In the genomic region with DNA sequence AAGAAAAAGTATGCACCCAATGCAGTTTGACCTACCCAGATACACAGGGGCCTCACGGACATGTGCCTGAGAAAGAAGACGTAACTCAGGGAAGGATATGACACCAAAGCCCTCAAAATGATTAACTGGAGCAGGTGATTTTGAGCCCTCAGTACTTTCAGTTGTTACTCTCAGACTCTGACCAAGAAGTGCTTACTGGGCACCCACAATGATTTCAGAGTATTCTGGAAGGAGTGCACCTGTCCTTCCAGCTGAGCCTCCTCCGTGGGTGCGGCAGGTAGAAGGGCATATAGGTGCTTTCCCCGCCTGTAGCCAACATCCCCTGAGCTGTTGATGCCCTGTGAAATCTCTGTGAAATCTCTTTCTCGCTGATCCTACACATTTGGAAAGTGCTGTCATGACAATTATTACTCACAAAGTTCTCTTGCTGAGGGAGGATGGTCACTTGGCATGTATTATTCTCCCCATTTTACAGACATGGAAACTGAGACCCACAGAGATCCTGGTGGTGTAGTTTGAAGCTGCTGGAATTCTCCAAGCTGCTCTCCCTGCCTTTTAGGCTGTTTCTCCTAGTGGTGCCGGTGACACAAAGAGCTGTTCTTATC, we compare ENCODE assay signal across 8 cellular contexts.
A peak's percentile ranks its signal among the peaks of the same experiment; 100 is the strongest.
DNase-seq lines count a peak whose midpoint lies in the region; ATAC-seq and TF ChIP-seq lines count a peak whose summit lies in the region.

No MANE protein-coding gene starts in this region.

- intact Hi-C loops in activated T-helper 2 cell treated with anti-CD3 and anti-CD28 coated beads, Interferon-gamma antibody, Interleukin-2, Interleukin-4, amounts not matched to agents 10 μg/mL and 5 μg/mL and 100 μg/mL, durations not matched to agents 14 hours and 24 hours and 36 hours (cut with micrococcal nuclease): loop anchor here (1.0 to 2.0 kb wide), 8 partner anchors 12 to 153 kb away; no protein-coding TSS in a partner anchor
- intact Hi-C loops in transverse colon (cut with DNase I; ENCODE audit: low total_unique reads): loop anchor here (5.0 kb wide), 1 partner anchor 1628 kb away; no protein-coding TSS in a partner anchor

- no peaks in the 10 kb centered on the region for H3K9me3 Mint-ChIP-seq in activated T-helper 2 cell treated with anti-CD3 and anti-CD28 coated beads, Interferon-gamma antibody, Interleukin-2, Interleukin-4, amounts not matched to agents 10 μg/mL and 5 μg/mL and 100 μg/mL, durations not matched to agents 14 hours and 24 hours and 36 hours

- no peak overlapping the region for H3K27ac ChIP-seq in transverse colon

- H3K4me1 Mint-ChIP-seq in activated T-helper 2 cell treated with anti-CD3 and anti-CD28 coated beads, Interferon-gamma antibody, Interleukin-2, Interleukin-4, amounts not matched to agents 10 μg/mL and 5 μg/mL and 100 μg/mL, durations not matched to agents 14 hours and 24 hours and 36 hours (ENCODE audit: low read depth): peaks cover 64% of the 10 kb centered on the region

- no peaks in the 10 kb centered on the region for H3K27me3 ChIP-seq in transverse colon

- no peaks in the 10 kb centered on the region for H3K27me3 Mint-ChIP-seq in activated T-helper 2 cell treated with anti-CD3 and anti-CD28 coated beads, Interferon-gamma antibody, Interleukin-2, Interleukin-4, amounts not matched to agents 10 μg/mL and 5 μg/mL and 100 μg/mL, durations not matched to agents 14 hours and 24 hours and 36 hours (ENCODE audit: low read depth)

- H3K36me3 Mint-ChIP-seq in activated T-helper 2 cell treated with anti-CD3 and anti-CD28 coated beads, Interferon-gamma antibody, Interleukin-2, Interleukin-4, amounts not matched to agents 10 μg/mL and 5 μg/mL and 100 μg/mL, durations not matched to agents 14 hours and 24 hours and 36 hours (ENCODE audit: low read depth): no peaks in the 10 kb centered on the region

- no peak overlapping the region for H3K4me3 Mint-ChIP-seq in activated T-helper 2 cell treated with anti-CD3 and anti-CD28 coated beads, Interferon-gamma antibody, Interleukin-2, Interleukin-4, amounts not matched to agents 10 μg/mL and 5 μg/mL and 100 μg/mL, durations not matched to agents 14 hours and 24 hours and 36 hours (ENCODE audit: low read depth)

- peak; percentile 67 for ATAC-seq in HG03095 (IDR thresholded peaks at IDR 0.05; ENCODE audit: unreplicated experiment)

- H3K27ac Mint-ChIP-seq in activated T-helper 2 cell treated with anti-CD3 and anti-CD28 coated beads, Interferon-gamma antibody, Interleukin-2, Interleukin-4, amounts not matched to agents 10 μg/mL and 5 μg/mL and 100 μg/mL, durations not matched to agents 14 hours and 24 hours and 36 hours: peak overlapping the region; percentile 82

- no peaks in the 10 kb centered on the region for H3K36me3 ChIP-seq in transverse colon

- no peak for TF ChIP-seq EP300 in transverse colon (IDR thresholded peaks at IDR 0.05; ENCODE audit: low read depth)

- 46 to 60% methylated on average over 2 to 7 of the region's 7 CpGs for WGBS in transverse colon (ENCODE audit: low coverage in 1 of 2), 2 donors

- no peak for TF ChIP-seq CTCF in transverse colon (IDR thresholded peaks at IDR 0.05)

- in situ Hi-C loops in transverse colon (cut with MboI; ENCODE audit: low pct_ligation_motif_present in 1 of 4, low pct_unique_long_range_greater_than_20kb in 1 of 4, low sequenced_read_pairs in 3 of 4): loop anchor here in 3 of 4 donors (10.0 to 25.0 kb wide), 2 partner anchors 156 to 168 kb away; partner anchors contain the start of gene CCND2 (in 1 of the 3)

- no peak for TF ChIP-seq POLR2A in transverse colon (IDR thresholded peaks at IDR 0.05)

- H3K4me3 ChIP-seq in transverse colon: no peak overlapping the region

- peak; percentile 81 for DNase-seq in activated effector memory CD4-positive, alpha-beta T cell treated with anti-CD3 and anti-CD28 coated beads, Interleukin-2, amount 50 U/mL, for 16 hours
- no peak for DNase-seq in activated effector memory CD4-positive, alpha-beta T cell treated with Interleukin-2 at 50 U/mL for 16 hours
- peak; percentile 43 for DNase-seq in activated T-helper 2 cell treated with anti-CD3 and anti-CD28 coated beads, Interferon-gamma antibody, Interleukin-2, Interleukin-4, amounts not matched to agents 10 μg/mL and 5 μg/mL and 100 μg/mL, durations not matched to agents 14 hours and 24 hours and 36 hours (ENCODE audit: low spot score)
- DNase-seq in transverse colon (peak; percentile 27), NCI-H69 (lab: John Stamatoyannopoulos, UW) (no peak), DMS 273 (lab: John Stamatoyannopoulos, UW; ENCODE audit: unreplicated experiment) (no peak), pons (ENCODE audit: low spot score) (no peak)

- peaks cover 23 to 33% (median 27%) of the 10 kb centered on the region in 4 donors for H3K4me1 ChIP-seq in transverse colon

- no peaks in the 10 kb centered on the region for H3K9me3 ChIP-seq in transverse colon

Comparison
In these comparisons a context has a peak if more than half of its experiments do, and no peak if none do; other contexts are left out.
1. DNase-seq: peak in activated effector memory CD4-positive, alpha-beta T cell treated with anti-CD3 and anti-CD28 coated beads, Interleukin-2, amount 50 U/mL, for 16 hours (single experiment), activated T-helper 2 cell treated with anti-CD3 and anti-CD28 coated beads, Interferon-gamma antibody, Interleukin-2, Interleukin-4, amounts not matched to agents 10 μg/mL and 5 μg/mL and 100 μg/mL, durations not matched to agents 14 hours and 24 hours and 36 hours (single experiment) and transverse colon (single experiment); none in activated effector memory CD4-positive, alpha-beta T cell treated with Interleukin-2 at 50 U/mL for 16 hours (single experiment), NCI-H69 (single experiment), DMS 273 (single experiment) and pons (single experiment).